Comparison of ENCODE assay signal across 25 cellular contexts in the genomic region with DNA sequence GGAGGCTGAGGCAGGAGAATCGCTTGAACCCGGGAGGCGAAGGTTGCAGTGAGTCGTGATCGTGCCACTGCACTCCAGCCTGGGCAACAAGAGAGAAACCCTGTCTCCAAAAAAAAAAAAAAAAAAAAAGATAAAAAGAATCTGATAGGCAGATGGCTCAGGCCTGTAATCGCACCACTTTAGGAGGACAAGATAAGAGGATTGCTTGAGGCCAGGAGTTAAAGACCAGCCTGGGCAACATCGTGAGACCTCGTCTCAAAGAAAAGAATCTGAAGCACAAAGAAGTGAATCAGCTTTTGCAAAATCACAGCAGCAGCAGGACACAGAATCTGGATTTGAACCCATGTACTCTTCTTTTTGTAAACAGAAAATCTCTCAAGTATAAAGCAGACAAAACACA. TPM values are rescaled to one million over a fixed set of nuclear protein-coding genes. Genes with fewer than 3 reads are reported as not detected.
DNase-seq lines count a peak whose midpoint lies in the region; ATAC-seq and TF ChIP-seq lines count a peak whose summit lies in the region.
"Had no signal": no experiment of that assay in that cellular context is flagged by ENCODE, and none has a peak within 500 bp of the region (broad histone marks: within the 10 kb centered on the region; RNA-seq: fewer than 3 reads in every experiment).

No MANE protein-coding gene starts in this region.

- H3K9me3 ChIP-seq in adrenal gland (replicated peaks in 1 of 3): no peaks in the 10 kb centered on the region
- H3K9me3 ChIP-seq in neural progenitor cell (ENCODE audit: low read depth): no peaks in the 10 kb centered on the region
- no peaks in the 10 kb centered on the region for H3K9me3 ChIP-seq in upper lobe of left lung
- H3K9me3 ChIP-seq: HAP-1 had no signal

- H3K4me3 Mint-ChIP-seq in activated CD4-positive, alpha-beta T cell treated with anti-CD3 and anti-CD28 coated beads for 36 hours: no peak overlapping the region
- no peak overlapping the region for H3K4me3 Mint-ChIP-seq in neural progenitor cell
- H3K4me3 Mint-ChIP-seq in activated CD8-positive, alpha-beta memory T cell treated with anti-CD3 and anti-CD28 coated beads, Interleukin-2, amount 10 ng/mL, durations not matched to agents 7 days and 5 days: no peak overlapping the region
- H3K4me3 Mint-ChIP-seq: CD4-positive, alpha-beta T cell; HFFc6 had no signal

- peaks cover 0 to 94% of the 10 kb centered on the region in 2 donors for H3K36me3 ChIP-seq in adrenal gland (replicated peaks in 1 of 2)
- peaks cover 6% of the 10 kb centered on the region for H3K36me3 ChIP-seq in neural progenitor cell
- H3K36me3 ChIP-seq in upper lobe of left lung: peaks cover 36 to 96% (median 76%) of the 10 kb centered on the region in 4 donors

- H2AFZ ChIP-seq in neural progenitor cell (replicated peaks): no peak overlapping the region
- H2AFZ ChIP-seq: PC-9 had no signal

- CTCF ChIA-PET in activated CD4-positive, alpha-beta T cell treated with anti-CD3 and anti-CD28 coated beads for 36 hours (lab: Charles Lee): no interaction called here
- CTCF ChIA-PET in RWPE1 (lab: Yijun Ruan, JAX): no interaction called here
- CTCF ChIA-PET in activated CD8-positive, alpha-beta memory T cell treated with anti-CD3 and anti-CD28 coated beads, Interleukin-2, amount 10 ng/mL, durations not matched to agents 7 days and 5 days (lab: Charles Lee): interaction anchor here (2.8 kb wide), 1 partner anchor 7 kb away, joined by 8 read pairs; a partner anchor contains a TSS

- H3K27ac ChIP-seq in RWPE1 (peak overlapping the region; percentile 39), adrenal gland (peak overlapping the region in 4 of 5 donors; percentile 24 to 70 (median 60)), neural progenitor cell (no peak overlapping the region), upper lobe of left lung (no peak overlapping the region)
- H3K27ac ChIP-seq: PC-9 had no signal

- H3F3A ChIP-seq in neural progenitor cell (ENCODE audit: low read depth): no peaks in the 10 kb centered on the region

- H3K4me2 ChIP-seq in neural progenitor cell: no peak overlapping the region
- H3K4me2 ChIP-seq: PC-9 had no signal

- POLR2A ChIA-PET in activated CD4-positive, alpha-beta T cell treated with anti-CD3 and anti-CD28 coated beads for 36 hours (lab: Charles Lee): interaction anchor here (1.0 kb wide), 1 partner anchor 8 kb away, joined by 6 read pairs; no protein-coding TSS in a partner anchor
- POLR2A ChIA-PET in RWPE1 (lab: Yijun Ruan, JAX; ENCODE audit: low non-redundant PET): no interaction called here

- no peak for TF ChIP-seq CTCF in RWPE1 (conservative IDR thresholded peaks at IDR 0.05; ENCODE audit: low read depth)
- TF ChIP-seq CTCF in adrenal gland (IDR thresholded peaks at IDR 0.05): no peak
- TF ChIP-seq CTCF in neural progenitor cell (IDR thresholded peaks at IDR 0.05): no peak
- TF ChIP-seq CTCF in upper lobe of left lung (IDR thresholded peaks at IDR 0.05): no peak

- WGBS in adrenal gland, 4 donors: 42 to 50% (median 46%) methylated on average over 8 of the region's 8 CpGs
- WGBS in upper lobe of left lung, 2 donors: 92 to 95% methylated on average over 8 of the region's 8 CpGs

- H3K36me3 Mint-ChIP-seq in activated CD4-positive, alpha-beta T cell treated with anti-CD3 and anti-CD28 coated beads for 36 hours (ENCODE audit: low read depth): peaks cover 72% of the 10 kb centered on the region
- H3K36me3 Mint-ChIP-seq in neural progenitor cell: peaks cover 43% of the 10 kb centered on the region
- peaks cover 72% of the 10 kb centered on the region for H3K36me3 Mint-ChIP-seq in activated CD8-positive, alpha-beta memory T cell treated with anti-CD3 and anti-CD28 coated beads, Interleukin-2, amount 10 ng/mL, durations not matched to agents 7 days and 5 days

- no peaks in the 10 kb centered on the region for H3K27me3 ChIP-seq in adrenal gland
- no peaks in the 10 kb centered on the region for H3K27me3 ChIP-seq in neural progenitor cell
- no peaks in the 10 kb centered on the region for H3K27me3 ChIP-seq in upper lobe of left lung

- H3K9me3 Mint-ChIP-seq in activated CD4-positive, alpha-beta T cell treated with anti-CD3 and anti-CD28 coated beads for 36 hours (ENCODE audit: low read depth): no peaks in the 10 kb centered on the region
- H3K9me3 Mint-ChIP-seq in neural progenitor cell: no peaks in the 10 kb centered on the region
- no peaks in the 10 kb centered on the region for H3K9me3 Mint-ChIP-seq in activated CD8-positive, alpha-beta memory T cell treated with anti-CD3 and anti-CD28 coated beads, Interleukin-2, amount 10 ng/mL, durations not matched to agents 7 days and 5 days (ENCODE audit: low read depth)
- H3K9me3 Mint-ChIP-seq: CD4-positive, alpha-beta T cell; HFFc6 had no signal

- peaks cover 3% of the 10 kb centered on the region for H4K20me1 ChIP-seq in neural progenitor cell (ENCODE audit: low read depth)

- H3K4me1 ChIP-seq in adrenal gland (replicated peaks in 1 of 2) (peaks cover 16 to 31% of the 10 kb centered on the region in 2 donors), neural progenitor cell (no peaks in the 10 kb centered on the region), upper lobe of left lung (peaks cover 0 to 5% (median 0%) of the 10 kb centered on the region in 4 donors)

- no peak overlapping the region for H3K9ac ChIP-seq in neural progenitor cell

- intact Hi-C loops in activated CD4-positive, alpha-beta T cell treated with anti-CD3 and anti-CD28 coated beads for 36 hours (cut with DNase I, micrococcal nuclease): no loop called here
- intact Hi-C loops in adrenal gland (cut with DNase I): no loop called here

- H3K27ac Mint-ChIP-seq in activated CD4-positive, alpha-beta T cell treated with anti-CD3 and anti-CD28 coated beads for 36 hours: peak overlapping the region; percentile 65
- H3K27ac Mint-ChIP-seq in neural progenitor cell: peak overlapping the region; percentile 36
- H3K27ac Mint-ChIP-seq in activated CD8-positive, alpha-beta memory T cell treated with anti-CD3 and anti-CD28 coated beads, Interleukin-2, amount 10 ng/mL, durations not matched to agents 7 days and 5 days: no peak overlapping the region
- H3K27ac Mint-ChIP-seq: CD4-positive, alpha-beta T cell had no signal

- no peak for DNase-seq in activated CD4-positive, alpha-beta T cell treated with anti-CD3 and anti-CD28 coated beads for 36 hours
- DNase-seq in activated CD4-positive, alpha-beta T cell treated with anti-CD3 and anti-CD28 coated beads for 4 hours: no peak
- no peak for DNase-seq in RWPE1 (ENCODE audit: low spot score)
- peak in 5 of 7 donors; percentile 50 to 76 (median 55) for DNase-seq in adrenal gland
- DNase-seq in neural progenitor cell (ENCODE audit: low spot score): no peak
- DNase-seq in upper lobe of left lung: no peak
- no peak for DNase-seq in midbrain (lab: John Stamatoyannopoulos, UW)
- no peak for DNase-seq in activated CD8-positive, alpha-beta memory T cell treated with anti-CD3 and anti-CD28 coated beads, Interleukin-2, amount 10 ng/mL, durations not matched to agents 7 days and 5 days
- DNase-seq: CD4-positive, alpha-beta T cell; COR-L47; DMS53; GOT3; HFFc6; Kasumi-1; NCI-H1092 treated with DMSO at 0.1 percent for 48 hours; NCI-H1436 treated with DMSO at 0.1 percent for 48 hours; NCI-H1930; NCI-H2107; NCI-H748 treated with DMSO at 0.1 percent for 48 hours; NK-92 treated with Interleukin-12 subunit alpha and Interleukin-12 subunit beta, amount 100 ng/mL, for 24 hours; PC-9; RPMI8226; SHP77 had no signal

- H3K4me3 ChIP-seq in adrenal gland: no peak overlapping the region
- no peak overlapping the region for H3K4me3 ChIP-seq in neural progenitor cell
- H3K4me3 ChIP-seq in upper lobe of left lung: no peak overlapping the region
- H3K4me3 ChIP-seq: HAP-1, K562, PC-9 had no signal

- H3K27me3 Mint-ChIP-seq in activated CD4-positive, alpha-beta T cell treated with anti-CD3 and anti-CD28 coated beads for 36 hours: no peaks in the 10 kb centered on the region
- H3K27me3 Mint-ChIP-seq in neural progenitor cell (ENCODE audit: insufficient read depth, low read depth): peaks cover 2% of the 10 kb centered on the region
- H3K27me3 Mint-ChIP-seq in activated CD8-positive, alpha-beta memory T cell treated with anti-CD3 and anti-CD28 coated beads, Interleukin-2, amount 10 ng/mL, durations not matched to agents 7 days and 5 days: no peaks in the 10 kb centered on the region
- H3K27me3 Mint-ChIP-seq: CD4-positive, alpha-beta T cell had no signal

- TF ChIP-seq POLR2A in adrenal gland (IDR thresholded peaks at IDR 0.05) (peak in 1 of 2 donors; percentile 30), upper lobe of left lung (IDR thresholded peaks at IDR 0.05) (no peak)

- TF ChIP-seq EP300 in upper lobe of left lung (IDR thresholded peaks at IDR 0.05): no peak

- ATAC-seq in activated CD4-positive, alpha-beta T cell treated with anti-CD3 and anti-CD28 coated beads for 36 hours: no peak
- no peak for ATAC-seq in upper lobe of left lung (ENCODE audit: low FRiP score in 2 of 2)
- no peak for ATAC-seq in activated CD8-positive, alpha-beta memory T cell treated with anti-CD3 and anti-CD28 coated beads, Interleukin-2, amount 10 ng/mL, durations not matched to agents 7 days and 5 days
- ATAC-seq: K562 had no signal

- H3K4me1 Mint-ChIP-seq in activated CD4-positive, alpha-beta T cell treated with anti-CD3 and anti-CD28 coated beads for 36 hours: peaks cover 13% of the 10 kb centered on the region
- H3K4me1 Mint-ChIP-seq in neural progenitor cell: no peaks in the 10 kb centered on the region
- peaks cover 7% of the 10 kb centered on the region for H3K4me1 Mint-ChIP-seq in activated CD8-positive, alpha-beta memory T cell treated with anti-CD3 and anti-CD28 coated beads, Interleukin-2, amount 10 ng/mL, durations not matched to agents 7 days and 5 days

- peaks cover 17% of the 10 kb centered on the region for H3K79me2 ChIP-seq in neural progenitor cell (ENCODE audit: low read depth)

RNA-seq across cellular contexts. Expression of a gene that starts 7.6 kb away (rescaled TPM):
- 100 to 1,000 TPM; 109 to 112 TPM for total RNA-seq in activated CD4-positive, alpha-beta T cell treated with anti-CD3 and anti-CD28 coated beads for 36 hours
- total RNA-seq in adrenal gland: 10 to 100 TPM; 57.1 to 98.4 (median 77.2) TPM
- 10 to 100 TPM; 29.5 to 68.1 (median 38.6) TPM for polyA plus RNA-seq in adrenal gland
- 30.3 and 47.4 TPM in 2 replicates for total RNA-seq in neural progenitor cell (ENCODE audit: low replicate concordance)
- 10 to 100 TPM; 24.1 to 38.2 (median 34.3) TPM for total RNA-seq in upper lobe of left lung
- total RNA-seq in activated CD8-positive, alpha-beta memory T cell treated with anti-CD3 and anti-CD28 coated beads, Interleukin-2, amount 10 ng/mL, durations not matched to agents 7 days and 5 days: 10 to 100 TPM; 61.4 to 84.2 TPM

RNA-seq across cellular contexts. Expression of a gene that starts 15.0 kb away (rescaled TPM):
- total RNA-seq in activated CD4-positive, alpha-beta T cell treated with anti-CD3 and anti-CD28 coated beads for 36 hours: 10 to 100 TPM; 43.3 to 44.6 TPM
- total RNA-seq in adrenal gland: 10 to 100 TPM; 62.2 to 99.8 (median 77.7) TPM
- 10 to 100 TPM; 28.3 to 45.7 (median 31.6) TPM for polyA plus RNA-seq in adrenal gland
- 24.5 and 26.8 TPM in 2 replicates for total RNA-seq in neural progenitor cell (ENCODE audit: low replicate concordance)
- total RNA-seq in upper lobe of left lung: 100 to 1,000 TPM in 2 of 6 donors, 10 to 100 TPM in 4; 59.5 to 125 (median 82.3) TPM
- 10 to 100 TPM; 56.8 to 58.8 TPM for total RNA-seq in activated CD8-positive, alpha-beta memory T cell treated with anti-CD3 and anti-CD28 coated beads, Interleukin-2, amount 10 ng/mL, durations not matched to agents 7 days and 5 days

RNA-seq across cellular contexts. Expression of a gene that starts 20.8 kb away (rescaled TPM):
- total RNA-seq in activated CD4-positive, alpha-beta T cell treated with anti-CD3 and anti-CD28 coated beads for 36 hours: 10 to 100 TPM in 1 of 2 experiments, 1 to 10 TPM in 1; 9.9 to 11.4 TPM
- total RNA-seq in adrenal gland: 100 to 1,000 TPM in 4 of 8 donors, 10 to 100 TPM in 4; 56.6 to 226 (median 99.5) TPM
- polyA plus RNA-seq in adrenal gland: 100 to 1,000 TPM in 2 of 3 donors, 10 to 100 TPM in 1; 22.0 to 171 (median 102) TPM
- total RNA-seq in neural progenitor cell (ENCODE audit: low replicate concordance): 11.4 and 18.1 TPM in 2 replicates
- 10 to 100 TPM; 13.6 to 73.0 (median 48.6) TPM for total RNA-seq in upper lobe of left lung
- 10 to 100 TPM; 22.6 to 27.2 TPM for total RNA-seq in activated CD8-positive, alpha-beta memory T cell treated with anti-CD3 and anti-CD28 coated beads, Interleukin-2, amount 10 ng/mL, durations not matched to agents 7 days and 5 days

Comparison
In these comparisons a context has a peak if more than half of its experiments do, and no peak if none do; other contexts are left out.
1. DNase-seq: peak in adrenal gland (5 of 7); none in activated CD4-positive, alpha-beta T cell treated with anti-CD3 and anti-CD28 coated beads for 36 hours (single experiment), activated CD4-positive, alpha-beta T cell treated with anti-CD3 and anti-CD28 coated beads for 4 hours (0 of 2), RWPE1 (single experiment), neural progenitor cell (single experiment), upper lobe of left lung (0 of 2), midbrain (single experiment) and activated CD8-positive, alpha-beta memory T cell treated with anti-CD3 and anti-CD28 coated beads, Interleukin-2, amount 10 ng/mL, durations not matched to agents 7 days and 5 days (single experiment).
2. H3K27ac ChIP-seq: peak in RWPE1 (single experiment) and adrenal gland (4 of 5); none in neural progenitor cell (single experiment) and upper lobe of left lung (0 of 4).